In the genomic region with DNA sequence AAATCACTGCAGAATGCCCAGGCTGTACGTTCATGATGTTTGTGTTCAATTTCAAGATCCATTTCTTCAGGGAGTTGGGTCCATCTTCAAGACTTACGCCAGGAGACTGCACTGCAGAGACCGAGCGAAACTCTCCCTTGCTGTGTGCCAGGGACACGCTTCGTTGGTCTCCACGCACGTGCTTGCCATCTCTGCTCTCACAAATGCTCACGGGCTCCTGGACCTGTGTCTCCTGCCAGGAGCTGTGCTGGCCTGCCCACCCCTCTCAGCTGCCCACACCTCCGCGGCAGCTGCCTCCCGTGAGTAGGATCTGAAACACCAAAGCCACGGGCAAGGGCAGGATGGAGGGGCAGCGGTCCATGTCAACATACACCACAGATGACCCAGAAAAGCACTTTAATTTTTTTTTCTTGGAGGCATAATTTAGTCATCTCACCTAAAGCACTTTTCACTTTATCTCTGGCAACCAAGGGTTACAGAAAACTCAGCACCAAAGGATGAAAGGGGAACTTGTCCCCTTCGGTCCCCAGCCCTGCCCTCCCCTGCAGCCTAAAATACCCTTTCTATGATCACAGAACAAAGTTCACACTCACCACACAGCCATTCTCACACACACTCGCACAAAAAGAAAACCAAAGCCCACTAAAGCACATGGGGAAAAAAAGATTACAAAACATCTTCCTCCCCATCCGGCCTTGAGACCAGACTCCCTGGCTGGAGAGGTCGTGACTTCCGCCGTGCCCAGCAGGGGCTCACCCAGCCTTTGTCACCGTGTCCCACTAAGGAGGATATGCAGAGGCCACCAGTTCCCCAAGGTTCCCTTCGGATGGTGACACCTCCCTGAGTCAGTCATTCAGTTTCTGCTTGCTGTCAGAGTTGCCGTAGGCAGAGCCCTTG, we compare ENCODE assay signal across 15 cellular contexts.
DNase-seq lines count a peak whose midpoint lies in the region; ATAC-seq, FAIRE-seq and TF ChIP-seq lines count a peak whose summit lies in the region.
"Had no signal": no experiment of that assay in that cellular context is flagged by ENCODE, and none has a peak within 500 bp of the region (broad histone marks: within the 10 kb centered on the region; RNA-seq: fewer than 3 reads in every experiment).

No MANE protein-coding gene starts in this region.

- H3K27ac ChIP-seq in CD4-positive, CD25-positive, alpha-beta regulatory T cell (ENCODE audit: insufficient read depth, low read length, poor library complexity, severe bottlenecking): no peak overlapping the region

- H3K36me3 Mint-ChIP-seq in CD4-positive, CD25-positive, alpha-beta regulatory T cell: peaks cover 6% of the 10 kb centered on the region
- H3K36me3 Mint-ChIP-seq in glutamatergic neuron (ENCODE audit: unreplicated experiment): peaks cover 33% of the 10 kb centered on the region

- no peaks in the 10 kb centered on the region for H3K9me3 ChIP-seq in CD4-positive, CD25-positive, alpha-beta regulatory T cell (ENCODE audit: control insufficient read depth in 2 of 2, low read length in 2 of 2)

- no peaks in the 10 kb centered on the region for H3K9me3 Mint-ChIP-seq in CD4-positive, CD25-positive, alpha-beta regulatory T cell
- peaks cover 20% of the 10 kb centered on the region for H3K9me3 Mint-ChIP-seq in glutamatergic neuron (ENCODE audit: unreplicated experiment)
- H3K9me3 Mint-ChIP-seq: stimulated activated naive CD8-positive, alpha-beta T cell treated with anti-CD3 and anti-CD28 coated beads, Interleukin-15, Interleukin-2, amounts not matched to agents 100 ng/mL and 50 ng/mL, for 24 hours had no signal

- no peak for DNase-seq in CD4-positive, CD25-positive, alpha-beta regulatory T cell
- peak; percentile 68 for DNase-seq in NOMO-1 treated with dmso at 0.1 percent for 144 hours (lab: John Stamatoyannopoulos, UW; ENCODE audit: unreplicated experiment)
- DNase-seq in glutamatergic neuron: no peak
- DNase-seq in activated CD8-positive, alpha-beta memory T cell treated with anti-CD3 and anti-CD28 coated beads for 24 hours: no peak
- DNase-seq in D721Med (ENCODE audit: insufficient read length, low spot score): no peak
- DNase-seq: mammary epithelial cell; NCI-H1105; OCI-M1; stimulated activated CD4-positive, alpha-beta T cell treated with anti-CD3 and anti-CD28 coated beads, Interleukin-1b, Interleukin-23, amount 100 ng/mL, for 48 hours; T-helper 9 cell had no signal

- H3K36me3 ChIP-seq in CD4-positive, CD25-positive, alpha-beta regulatory T cell (ENCODE audit: control insufficient read depth, insufficient read depth, low read length): peaks cover 4% of the 10 kb centered on the region

- no peak overlapping the region for H3K4me3 Mint-ChIP-seq in CD4-positive, CD25-positive, alpha-beta regulatory T cell
- no peak overlapping the region for H3K4me3 Mint-ChIP-seq in glutamatergic neuron (ENCODE audit: unreplicated experiment)
- H3K4me3 Mint-ChIP-seq: stimulated activated naive CD8-positive, alpha-beta T cell treated with anti-CD3 and anti-CD28 coated beads, Interleukin-15, Interleukin-2, amounts not matched to agents 100 ng/mL and 50 ng/mL, for 24 hours had no signal

- TF ChIP-seq CTCF in glutamatergic neuron (IDR thresholded peaks at IDR 0.05; ENCODE audit: partially characterized antibody, unreplicated experiment) (no peak), D721Med (IDR thresholded peaks at IDR 0.05; ENCODE audit: insufficient read depth, missing control alignments) (no peak)

- ATAC-seq in CD4-positive, CD25-positive, alpha-beta regulatory T cell (ENCODE audit: low read depth in 2 of 2): no peak
- ATAC-seq in GM21390 (IDR thresholded peaks at IDR 0.05; ENCODE audit: unreplicated experiment) (peak; percentile 40), GM19397 (IDR thresholded peaks at IDR 0.05; ENCODE audit: unreplicated experiment) (no peak), GM21528 (IDR thresholded peaks at IDR 0.05; ENCODE audit: low FRiP score, unreplicated experiment) (no peak)

- no peaks in the 10 kb centered on the region for H3K4me1 ChIP-seq in CD4-positive, CD25-positive, alpha-beta regulatory T cell (ENCODE audit: control insufficient read depth, insufficient read depth, low read length, poor library complexity, severe bottlenecking)

- H3K4me1 Mint-ChIP-seq in CD4-positive, CD25-positive, alpha-beta regulatory T cell: no peaks in the 10 kb centered on the region
- no peaks in the 10 kb centered on the region for H3K4me1 Mint-ChIP-seq in glutamatergic neuron (ENCODE audit: low read depth, unreplicated experiment)

- H3K4me3 ChIP-seq in CD4-positive, CD25-positive, alpha-beta regulatory T cell (ENCODE audit: low read depth, low read length): no peak overlapping the region

- no peaks in the 10 kb centered on the region for H3K27me3 ChIP-seq in CD4-positive, CD25-positive, alpha-beta regulatory T cell (ENCODE audit: control insufficient read depth, insufficient read depth, low read length)

- no peak for FAIRE-seq in D721Med (lab: Jason Lieb, UNC)
- FAIRE-seq: endothelial cell of umbilical vein had no signal

- peak overlapping the region in 2 of 3 donors; percentile 56 to 63 for H3K27ac Mint-ChIP-seq in CD4-positive, CD25-positive, alpha-beta regulatory T cell
- H3K27ac Mint-ChIP-seq in glutamatergic neuron (ENCODE audit: unreplicated experiment): peak overlapping the region; percentile 56
- H3K27ac Mint-ChIP-seq: stimulated activated naive CD8-positive, alpha-beta T cell treated with anti-CD3 and anti-CD28 coated beads, Interleukin-15, Interleukin-2, amounts not matched to agents 100 ng/mL and 50 ng/mL, for 24 hours had no signal

- no peaks in the 10 kb centered on the region for H3K27me3 Mint-ChIP-seq in CD4-positive, CD25-positive, alpha-beta regulatory T cell
- H3K27me3 Mint-ChIP-seq in glutamatergic neuron (ENCODE audit: unreplicated experiment): peaks cover 5% of the 10 kb centered on the region
- H3K27me3 Mint-ChIP-seq: stimulated activated naive CD8-positive, alpha-beta T cell treated with anti-CD3 and anti-CD28 coated beads, Interleukin-15, Interleukin-2, amounts not matched to agents 100 ng/mL and 50 ng/mL, for 24 hours had no signal
